Comparison of ENCODE assay signal across 8 cellular contexts in the genomic region with DNA sequence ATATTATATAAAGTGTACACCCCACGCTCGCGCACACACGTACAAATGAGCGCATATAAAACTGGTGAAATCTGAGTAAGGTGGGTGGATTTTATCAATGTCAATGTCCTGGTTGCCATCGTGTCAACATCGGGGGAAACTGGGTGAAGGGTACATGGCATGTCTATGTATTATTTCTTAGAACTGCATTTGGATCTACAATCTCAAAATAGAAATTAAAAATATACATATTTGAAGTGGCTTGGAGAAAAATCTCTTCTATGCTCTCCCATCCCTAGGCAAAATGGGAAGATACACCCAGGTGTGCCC. TPM values are rescaled to one million over a fixed set of nuclear protein-coding genes. Genes with fewer than 3 reads are reported as not detected.
A peak's percentile ranks its signal among the peaks of the same experiment; 100 is the strongest.
DNase-seq lines count a peak whose midpoint lies in the region; ATAC-seq and TF ChIP-seq lines count a peak whose summit lies in the region.

No MANE protein-coding gene starts in this region.

- H3K36me3 ChIP-seq in kidney epithelial cell (ENCODE audit: control insufficient read depth, insufficient read depth, low read length) (no peaks in the 10 kb centered on the region), stomach (no peaks in the 10 kb centered on the region)

- H3K9me3 ChIP-seq in stomach: no peaks in the 10 kb centered on the region

- ATAC-seq in activated naive CD8-positive, alpha-beta T cell treated with anti-CD3 and anti-CD28 coated beads, Interleukin-2, amount 10 ng/mL, durations not matched to agents 7 days and 5 days (ENCODE audit: low read depth): no peak
- ATAC-seq in HG03095 (IDR thresholded peaks at IDR 0.05; ENCODE audit: unreplicated experiment) (no peak), GM21515 (IDR thresholded peaks at IDR 0.05; ENCODE audit: unreplicated experiment) (no peak)

- H3K4me3 Mint-ChIP-seq in activated CD4-positive, alpha-beta T cell treated with anti-CD3 and anti-CD28 coated beads, Interleukin-2, amount 10 ng/mL, durations not matched to agents 24 days and 14 days: peak overlapping the region; percentile 87
- H3K4me3 Mint-ChIP-seq in activated naive CD8-positive, alpha-beta T cell treated with anti-CD3 and anti-CD28 coated beads, Interleukin-2, amount 10 ng/mL, durations not matched to agents 7 days and 5 days: peak overlapping the region; percentile 77

- peak overlapping the region in 3 of 5 donors; percentile 74 to 84 (median 78) for H3K27ac ChIP-seq in stomach

- H3K9me3 Mint-ChIP-seq in activated CD4-positive, alpha-beta T cell treated with anti-CD3 and anti-CD28 coated beads, Interleukin-2, amount 10 ng/mL, durations not matched to agents 24 days and 14 days: no peaks in the 10 kb centered on the region
- no peaks in the 10 kb centered on the region for H3K9me3 Mint-ChIP-seq in activated naive CD8-positive, alpha-beta T cell treated with anti-CD3 and anti-CD28 coated beads, Interleukin-2, amount 10 ng/mL, durations not matched to agents 7 days and 5 days

- H3K27me3 Mint-ChIP-seq in activated CD4-positive, alpha-beta T cell treated with anti-CD3 and anti-CD28 coated beads, Interleukin-2, amount 10 ng/mL, durations not matched to agents 24 days and 14 days: peaks cover 74% of the 10 kb centered on the region
- peaks cover 69% of the 10 kb centered on the region for H3K27me3 Mint-ChIP-seq in activated naive CD8-positive, alpha-beta T cell treated with anti-CD3 and anti-CD28 coated beads, Interleukin-2, amount 10 ng/mL, durations not matched to agents 7 days and 5 days

- peaks cover 30 to 49% (median 45%) of the 10 kb centered on the region in 4 donors for H3K4me1 ChIP-seq in stomach

- POLR2A ChIA-PET in activated naive CD8-positive, alpha-beta T cell treated with anti-CD3 and anti-CD28 coated beads, Interleukin-2, amount 10 ng/mL, durations not matched to agents 7 days and 5 days (lab: Charles Lee): no interaction called here

- H3K36me3 Mint-ChIP-seq in activated CD4-positive, alpha-beta T cell treated with anti-CD3 and anti-CD28 coated beads, Interleukin-2, amount 10 ng/mL, durations not matched to agents 24 days and 14 days (ENCODE audit: low read depth): no peaks in the 10 kb centered on the region
- H3K36me3 Mint-ChIP-seq in activated naive CD8-positive, alpha-beta T cell treated with anti-CD3 and anti-CD28 coated beads, Interleukin-2, amount 10 ng/mL, durations not matched to agents 7 days and 5 days: no peaks in the 10 kb centered on the region

- TF ChIP-seq EP300 in stomach (IDR thresholded peaks at IDR 0.05): no peak

- no peak for DNase-seq in activated CD4-positive, alpha-beta T cell treated with anti-CD3 and anti-CD28 coated beads, Interleukin-2, amount 10 ng/mL, durations not matched to agents 24 days and 14 days
- no peak for DNase-seq in activated CD4-positive, alpha-beta T cell treated with anti-CD3 and anti-CD28 coated beads, Interleukin-2, amount 50 U/mL, for 48 hours
- DNase-seq in activated naive CD8-positive, alpha-beta T cell treated with anti-CD3 and anti-CD28 coated beads, Interleukin-2, amount 10 ng/mL, durations not matched to agents 7 days and 5 days: no peak
- no peak for DNase-seq in kidney epithelial cell (ENCODE audit: low read depth)
- DNase-seq in stomach: no peak
- DNase-seq in NOMO-1 (lab: John Stamatoyannopoulos, UW; ENCODE audit: unreplicated experiment in 2 of 2): no peak

- intact Hi-C loops in activated CD4-positive, alpha-beta T cell treated with anti-CD3 and anti-CD28 coated beads, Interleukin-2, amount 10 ng/mL, durations not matched to agents 24 days and 14 days (cut with micrococcal nuclease): loop anchor here (5.0 to 10.0 kb wide), 3 partner anchors 146 to 429 kb away; partner anchors contain the start of gene TNFSF8
- intact Hi-C loops in stomach (cut with DNase I; ENCODE audit: low total_unique reads): no loop called here

- H3K27me3 ChIP-seq in kidney epithelial cell (ENCODE audit: control insufficient read depth, insufficient read depth, low read length): peaks cover 3% of the 10 kb centered on the region
- H3K27me3 ChIP-seq in stomach: peaks cover 0 to 42% (median 0%) of the 10 kb centered on the region in 3 donors

- TF ChIP-seq POLR2A in stomach (IDR thresholded peaks at IDR 0.05): no peak

- H3K4me3 ChIP-seq in kidney epithelial cell (ENCODE audit: low read depth, low read length): peak overlapping the region; percentile 67
- peak overlapping the region; percentile 65 to 78 (median 70) for H3K4me3 ChIP-seq in stomach

- TF ChIP-seq CTCF in kidney epithelial cell (IDR thresholded peaks at IDR 0.05; ENCODE audit: insufficient read depth, low read length, poor library complexity, severe bottlenecking): no peak
- TF ChIP-seq CTCF in stomach (IDR thresholded peaks at IDR 0.05): no peak

- WGBS in stomach, 5 donors: 36 to 49% (median 40%) methylated on average over 7 of the region's 7 CpGs

- peaks cover 17% of the 10 kb centered on the region for H3K4me1 Mint-ChIP-seq in activated CD4-positive, alpha-beta T cell treated with anti-CD3 and anti-CD28 coated beads, Interleukin-2, amount 10 ng/mL, durations not matched to agents 24 days and 14 days
- H3K4me1 Mint-ChIP-seq in activated naive CD8-positive, alpha-beta T cell treated with anti-CD3 and anti-CD28 coated beads, Interleukin-2, amount 10 ng/mL, durations not matched to agents 7 days and 5 days: peaks cover 7% of the 10 kb centered on the region

- H3K27ac Mint-ChIP-seq in activated CD4-positive, alpha-beta T cell treated with anti-CD3 and anti-CD28 coated beads, Interleukin-2, amount 10 ng/mL, durations not matched to agents 24 days and 14 days: no peak overlapping the region
- H3K27ac Mint-ChIP-seq in activated naive CD8-positive, alpha-beta T cell treated with anti-CD3 and anti-CD28 coated beads, Interleukin-2, amount 10 ng/mL, durations not matched to agents 7 days and 5 days: no peak overlapping the region

RNA-seq across cellular contexts. Expression of gene WHRN, which starts 0.8 kb away (rescaled TPM):
- 2.0 and 2.1 TPM in 2 replicates for total RNA-seq in activated CD4-positive, alpha-beta T cell treated with anti-CD3 and anti-CD28 coated beads, Interleukin-2, amount 10 ng/mL, durations not matched to agents 24 days and 14 days
- total RNA-seq in activated naive CD8-positive, alpha-beta T cell treated with anti-CD3 and anti-CD28 coated beads, Interleukin-2, amount 10 ng/mL, durations not matched to agents 7 days and 5 days: 10 to 100 TPM; 10.5 TPM
- total RNA-seq in kidney epithelial cell: 8.1 and 9.2 TPM in 2 replicates
- total RNA-seq in stomach: 10 to 100 TPM in 2 of 5 donors, 1 to 10 TPM in 3; 2.3 to 70.1 (median 4.1) TPM
- polyA plus RNA-seq in stomach: 1 to 10 TPM; 2.4 to 8.5 (median 5.5) TPM
